Comparison of ENCODE assay signal across 8 cellular contexts in the genomic region with DNA sequence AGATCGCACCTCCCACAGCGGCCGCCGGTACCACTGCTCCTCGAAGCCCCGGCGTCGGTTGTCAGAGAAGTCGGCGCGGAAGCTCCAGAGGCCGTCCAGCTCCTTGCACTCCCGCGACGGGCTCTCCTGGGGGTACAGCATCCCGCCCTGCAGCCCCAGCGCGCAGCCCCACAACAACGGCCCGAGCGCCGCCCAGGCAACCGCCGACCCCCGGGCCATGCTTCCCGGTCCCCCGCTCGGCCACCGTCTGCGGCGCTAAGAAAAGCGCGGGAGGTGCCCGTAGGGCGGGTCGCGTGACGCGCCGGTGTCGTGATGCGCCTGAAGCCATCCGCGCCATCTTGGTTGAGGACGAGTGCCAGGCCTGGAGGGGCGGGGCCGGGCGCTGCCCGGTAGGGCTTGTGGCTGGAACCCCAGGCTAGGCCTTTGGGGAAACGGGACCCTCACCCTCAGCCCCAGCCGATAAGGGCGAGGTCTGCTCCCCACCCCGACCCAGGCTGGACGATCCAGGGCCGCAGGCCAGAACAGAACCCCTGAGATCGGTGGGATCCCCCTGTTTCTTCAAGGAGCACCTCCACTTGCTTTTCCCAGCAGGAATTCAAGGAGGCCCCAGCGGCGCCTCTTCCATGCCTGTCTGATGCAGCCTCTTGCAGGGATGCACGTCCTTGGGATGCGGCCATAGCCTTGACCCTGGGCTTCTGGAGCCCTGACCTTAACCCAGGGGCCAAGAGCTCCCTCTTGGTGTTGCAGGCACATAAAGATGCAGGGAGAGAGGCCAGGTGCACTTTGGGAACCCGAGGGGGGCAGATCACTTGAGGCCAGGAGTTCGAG. TPM values are rescaled to one million over a fixed set of nuclear protein-coding genes. Genes with fewer than 3 reads are reported as not detected.
DNase-seq lines count a peak whose midpoint lies in the region; ATAC-seq and TF ChIP-seq lines count a peak whose summit lies in the region.

TSS of gene GUSB (minus strand) at position 249 of the 828 bp plus-strand sequence. CDS start at position 219, 30 bp downstream.

- intact Hi-C loops in activated B cell treated with CpG ODN at 0.5 μM for 24 hours (cut with micrococcal nuclease) = loop anchor here (1.0 to 10.0 kb wide), 10 partner anchors 93 to 1675 kb away; partner anchors contain the start of genes ASL, TPST1, TYW1 and VKORC1L1

- no peaks in the 10 kb centered on the region for H4K20me1 ChIP-seq in smooth muscle cell (ENCODE audit: low read depth)

- H3K27me3 ChIP-seq in smooth muscle cell (ENCODE audit: low read depth) = no peaks in the 10 kb centered on the region

- WGBS in smooth muscle cell (ENCODE audit: low lambda C conversion rate) = 8% methylated on average over 60 of the region's 62 CpGs

- peak within 1 kb of the TSS; percentile 95 for H2AFZ ChIP-seq in smooth muscle cell (ENCODE audit: low read depth)

- H3K79me2 ChIP-seq in smooth muscle cell (ENCODE audit: low read depth) = peaks cover 6% of the 10 kb centered on the region

- no peaks in the 10 kb centered on the region for H3K36me3 ChIP-seq in smooth muscle cell (ENCODE audit: low read depth)

- H3K9me3 Mint-ChIP-seq in activated B cell treated with CpG ODN at 0.5 μM for 24 hours = no peaks in the 10 kb centered on the region

- no peaks in the 10 kb centered on the region for H3F3A ChIP-seq in smooth muscle cell (ENCODE audit: low read depth)

- H3K27ac Mint-ChIP-seq in activated B cell treated with CpG ODN at 0.5 μM for 24 hours = peak within 1 kb of the TSS; percentile 46

- peak; percentile 81 for ATAC-seq in GM19023 (IDR thresholded peaks at IDR 0.05; ENCODE audit: unreplicated experiment)
- ATAC-seq in HG03196 (IDR thresholded peaks at IDR 0.05; ENCODE audit: unreplicated experiment) = peak; percentile 77
- peak; percentile 94 for ATAC-seq in activated B cell treated with CpG ODN at 0.5 μM for 24 hours (ENCODE audit: low read depth)

- TF ChIP-seq CTCF in activated B cell treated with CpG ODN at 0.5 μM for 24 hours (IDR thresholded peaks at IDR 0.05) (no peak), cardiac fibroblast (IDR thresholded peaks at IDR 0.05; ENCODE audit: low read depth, low read length) (no peak), smooth muscle cell (IDR thresholded peaks at IDR 0.05; ENCODE audit: borderline replicate concordance, insufficient read depth, poor library complexity, severe bottlenecking) (no peak)

- H3K36me3 Mint-ChIP-seq in activated B cell treated with CpG ODN at 0.5 μM for 24 hours (ENCODE audit: low read depth) = peaks cover 11% of the 10 kb centered on the region

- H3K4me3 Mint-ChIP-seq in activated B cell treated with CpG ODN at 0.5 μM for 24 hours = peak within 1 kb of the TSS; percentile 79

- DNase-seq in AG08396 (ENCODE audit: low spot score) (peak; percentile 98), NCI-H345 (lab: John Stamatoyannopoulos, UW) (peak; percentile 93), activated B cell treated with CpG ODN at 0.5 μM for 24 hours (peak; percentile 85), cardiac fibroblast (ENCODE audit: low read depth in 2 of 2) (peak; percentile 89), iPS-NIHi7 (ENCODE audit: extremely low spot score) (peak; percentile 99), smooth muscle cell (lab: John Stamatoyannopoulos, UW; ENCODE audit: unreplicated experiment) (peak; percentile 56)

- H3K4me2 ChIP-seq in smooth muscle cell = peak within 1 kb of the TSS; percentile 97

- H3K27me3 Mint-ChIP-seq in activated B cell treated with CpG ODN at 0.5 μM for 24 hours = no peaks in the 10 kb centered on the region

- H3K4me3 ChIP-seq in cardiac fibroblast (replicated peaks in 1 of 2; ENCODE audit: low read depth in 2 of 2, low read length in 2 of 2) = peak within 1 kb of the TSS; percentile 78 to 83
- H3K4me3 ChIP-seq in smooth muscle cell = peak within 1 kb of the TSS; percentile 87

- H3K4me1 ChIP-seq in smooth muscle cell (ENCODE audit: low read depth) = no peaks in the 10 kb centered on the region

- H3K27ac ChIP-seq in smooth muscle cell (ENCODE audit: low read depth) = no peak within 1 kb of the TSS

- no peaks in the 10 kb centered on the region for H3K9me3 ChIP-seq in smooth muscle cell (replicated peaks; ENCODE audit: low read depth)

- CTCF ChIA-PET in activated B cell treated with CpG ODN at 0.5 μM for 24 hours (lab: Charles Lee) = no interaction called here

- peaks cover 19% of the 10 kb centered on the region for H3K4me1 Mint-ChIP-seq in activated B cell treated with CpG ODN at 0.5 μM for 24 hours

- POLR2A ChIA-PET in activated B cell treated with CpG ODN at 0.5 μM for 24 hours (lab: Charles Lee) = interaction anchor here (0.7 to 1.2 kb wide), 6 partner anchors 61 to 1320 kb away, joined by 3 to 7 read pairs (median 5); partner anchors contain the start of genes ASL and CRCP

- peak within 1 kb of the TSS; percentile 63 for H3K9ac ChIP-seq in smooth muscle cell (ENCODE audit: low read depth)

RNA-seq across cellular contexts. Expression of gene GUSB, which starts in this region (rescaled TPM):
- total RNA-seq in activated B cell treated with CpG ODN at 0.5 μM for 24 hours (33.6 and 40.8 TPM in 2 replicates), smooth muscle cell (24.4 and 27.7 TPM in 2 replicates)
- polyA plus RNA-seq in smooth muscle cell = 35.6 and 42.1 TPM in 2 replicates
